16 cellular contexts compared by ENCODE assay signal in the genomic region with DNA sequence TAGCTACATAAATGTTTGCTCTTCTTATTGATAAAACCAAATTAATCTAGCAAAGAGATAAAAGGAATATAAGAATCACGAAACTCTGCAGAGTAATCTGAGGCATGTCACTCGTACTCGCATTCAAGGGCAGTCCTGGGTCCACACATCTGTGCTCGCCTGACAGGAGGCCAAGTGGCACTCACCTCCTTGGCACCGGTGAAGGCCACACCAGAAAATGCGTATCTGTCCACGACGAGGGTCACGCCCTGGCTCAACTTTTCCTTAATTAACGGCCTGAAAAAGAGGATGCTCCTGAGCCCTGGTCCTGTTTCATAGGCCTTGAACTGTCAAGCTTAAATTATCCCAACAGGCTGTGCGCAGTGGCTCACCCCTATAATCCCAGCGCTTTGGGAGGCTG.
"Had no signal": no experiment of that assay in that cellular context is flagged by ENCODE, and none has a peak within 500 bp of the region (broad histone marks: within the 10 kb centered on the region; RNA-seq: fewer than 3 reads in every experiment).

No MANE protein-coding gene starts in this region.

- H3K27ac ChIP-seq: cardiac muscle cell, epithelial cell of prostate, right atrium auricular region, upper lobe of right lung, WERI-Rb-1 had no signal

- H3K4me3 ChIP-seq: cardiac muscle cell, lung, right atrium auricular region, upper lobe of right lung had no signal

- ATAC-seq: effector memory CD8-positive, alpha-beta T cell; stimulated activated naive B cell treated with anti-CD40 and anti-IgM and Interleukin-4, amounts not matched to agents 10 μg/mL and 1 μg/mL and 100 μg/mL, for 72 hours had no signal

- H3K27me3 ChIP-seq: cardiac muscle cell, right atrium auricular region, upper lobe of right lung had no signal

- DNase-seq: activated CD4-positive, alpha-beta T cell treated with anti-CD3 and anti-CD28 coated beads for 1 hour; activated CD4-positive, alpha-beta T cell treated with anti-CD3 and anti-CD28 coated beads, Interleukin-2, amount 50 U/mL, for 48 hours; activated gamma-delta T cell; effector memory CD8-positive, alpha-beta T cell; foreskin melanocyte; glutamatergic neuron; islet precursor cell; posterior cingulate gyrus; stimulated activated CD4-positive, alpha-beta T cell treated with anti-CD3 and anti-CD28 coated beads, Interleukin-4, amount 100 ng/mL, for 4 hours; stimulated activated naive B cell treated with anti-CD40 and anti-IgM and Interleukin-4, amounts not matched to agents 10 μg/mL and 1 μg/mL and 100 μg/mL, for 72 hours; upper lobe of right lung; WERI-Rb-1 had no signal

- H3K9me3 ChIP-seq: right atrium auricular region, upper lobe of right lung had no signal

- H3K4me1 ChIP-seq: upper lobe of right lung had no signal
